ENCODE assay signal across 8 cellular contexts in genomic region chr18:78105611-78106010, GRCh38.
"Had no signal": no experiment of that assay in that cellular context is flagged by ENCODE, and none has a peak within 500 bp of the region (broad histone marks: within the 10 kb centered on the region; RNA-seq: fewer than 3 reads in every experiment).

No MANE protein-coding gene starts in this region.

- DNase-seq: H9, HCEC 1CT had no signal

- H3K4me1 Mint-ChIP-seq: GM23338, IgD-negative memory B cell had no signal

- H3K27ac Mint-ChIP-seq: GM23338, H9, IgD-negative memory B cell had no signal

- H3K4me3 Mint-ChIP-seq: GM23338, H9, IgD-negative memory B cell had no signal

- H3K27ac ChIP-seq: HL-60 had no signal

- H3K4me3 ChIP-seq: GM23338 had no signal

- FAIRE-seq: H1, H54, HepG2 had no signal

- H3K36me3 Mint-ChIP-seq: IgD-negative memory B cell had no signal
